Comparison of ENCODE assay signal across 8 cellular contexts in genomic region chr17:15999141-15999973, GRCh38. TPM values are rescaled to one million over a fixed set of nuclear protein-coding genes. Genes with fewer than 3 reads are reported as not detected.
DNase-seq lines count a peak whose midpoint lies in the region; ATAC-seq lines count a peak whose summit lies in the region.

TTC19 (plus strand) TSS chr17:15999824; CDS start chr17:15999849, 25 bp downstream.
ZSWIM7 (minus strand) TSS chr17:15999704; CDS start chr17:15999594, 110 bp downstream.

- DNase-seq in CD1c-positive myeloid dendritic cell (ENCODE audit: extremely low spot score) (peak; percentile 97), NCI-H748 (lab: John Stamatoyannopoulos, UW; ENCODE audit: unreplicated experiment) (peak; percentile 99), dedifferentiated amniotic fluid mesenchymal stem cell (ENCODE audit: extremely low spot score) (peak; percentile 75), left lobe of liver (ENCODE audit: low spot score) (peak; percentile 99)
- peak; percentile 88 to 91 for DNase-seq in activated CD4-positive, alpha-beta T cell treated with anti-CD3 and anti-CD28 coated beads, Interleukin-2, amount 50 U/mL, for 24 hours (ENCODE audit: low read depth in 1 of 2, low spot score in 1 of 2)
- peak; percentile 93 to 97 for DNase-seq in stimulated activated CD4-positive, alpha-beta T cell treated with anti-CD3 and anti-CD28 coated beads, Interleukin-2, amount 100 ng/mL, for 24 hours

- peak; percentile 93 for ATAC-seq in GM19395 (IDR thresholded peaks at IDR 0.05; ENCODE audit: unreplicated experiment)
- ATAC-seq in HG03558 (IDR thresholded peaks at IDR 0.05; ENCODE audit: extremely low read depth, unreplicated experiment): peak; percentile 86
- peak; percentile 92 for ATAC-seq in left lobe of liver

RNA-seq across cellular contexts. Expression of gene TTC19, which starts in this region (rescaled TPM):
- total RNA-seq in left lobe of liver: 23.6 TPM

RNA-seq across cellular contexts. Expression of gene ZSWIM7, which starts in this region (rescaled TPM):
- total RNA-seq in left lobe of liver: 9.8 TPM

Comparison
In these comparisons a context has a peak if more than half of its experiments do, and no peak if none do; other contexts are left out.
1. Peak in every context shown above with its lines: DNase-seq and ATAC-seq.